Comparison of ENCODE assay signal across 8 cellular contexts in genomic region chr17:1561420-1562177, GRCh38. TPM values are rescaled to one million over a fixed set of nuclear protein-coding genes. Genes with fewer than 3 reads are reported as not detected.
DNase-seq lines count a peak whose midpoint lies in the region; ATAC-seq and TF ChIP-seq lines count a peak whose summit lies in the region.

No MANE protein-coding gene starts in this region.

- in situ Hi-C loops in mammary epithelial cell (cut with MboI; ENCODE audit: low sequenced_read_pairs in 2 of 2) = no loop called here

- peak overlapping the region; percentile 90 for H3K27ac Mint-ChIP-seq in T-helper 17 cell

- CTCF ChIA-PET in mammary epithelial cell (lab: Charles Lee; ENCODE audit: low non-redundant PET) = no interaction called here

- peak overlapping the region; percentile 21 for H3K27ac ChIP-seq in mammary epithelial cell (ENCODE audit: insufficient read depth, low read depth, low read length)

- dilution Hi-C loops in mammary epithelial cell (cut with HindIII; ENCODE audit: low sequenced_read_pairs) = no loop called here

- H3K9me3 ChIP-seq in ES-I3 (ENCODE audit: control insufficient read depth, insufficient read depth, low read length) (no peaks in the 10 kb centered on the region), T-helper 17 cell (ENCODE audit: control insufficient read depth, low read length, poor library complexity, severe bottlenecking) (no peaks in the 10 kb centered on the region), mammary epithelial cell (replicated peaks; ENCODE audit: insufficient read depth, low read length) (no peaks in the 10 kb centered on the region)

- no peaks in the 10 kb centered on the region for H3K27me3 Mint-ChIP-seq in T-helper 17 cell

- H3K4me2 ChIP-seq in mammary epithelial cell (ENCODE audit: insufficient read depth, low read depth, low read length) = peak overlapping the region; percentile 97

- peak in 1 of 2 donors; percentile 35 for TF ChIP-seq CTCF in mammary epithelial cell (conservative IDR thresholded peaks at IDR 0.05 in 1 of 2, IDR thresholded peaks at IDR 0.05 in 1 of 2; ENCODE audit: extremely low read depth in 1 of 2, insufficient read depth in 1 of 2, low read depth in 1 of 2, low read length in 2 of 2)

- peak; percentile 6 for ATAC-seq in HG02840 (IDR thresholded peaks at IDR 0.05; ENCODE audit: low FRiP score, unreplicated experiment)
- ATAC-seq in T-helper 17 cell = peak; percentile 39
- peak; percentile 38 for ATAC-seq in left colon

- H3K9ac ChIP-seq in ES-I3 (ENCODE audit: low read depth, low read length) = peak overlapping the region; percentile 75
- H3K9ac ChIP-seq in mammary epithelial cell (ENCODE audit: insufficient read depth, low read length) = peak overlapping the region; percentile 72

- peaks cover 32% of the 10 kb centered on the region for H3K4me1 Mint-ChIP-seq in T-helper 17 cell

- WGBS in mammary epithelial cell (ENCODE audit: low coverage, missing lambda C conversion rate) = 0% methylated on average over 12 of the region's 47 CpGs

- no peaks in the 10 kb centered on the region for H3K36me3 ChIP-seq in ES-I3 (ENCODE audit: insufficient read depth, low read length)
- no peaks in the 10 kb centered on the region for H3K36me3 ChIP-seq in mammary epithelial cell (ENCODE audit: insufficient read depth, low read length)

- intact Hi-C loops in mammary epithelial cell (cut with micrococcal nuclease) (no loop called here), left colon (cut with DNase I, micrococcal nuclease) (no loop called here)

- H3K79me2 ChIP-seq in mammary epithelial cell (ENCODE audit: insufficient read depth, low read length) = peaks cover 58% of the 10 kb centered on the region

- no peaks in the 10 kb centered on the region for H4K20me1 ChIP-seq in mammary epithelial cell (ENCODE audit: insufficient read depth, low read length)

- H3K4me3 Mint-ChIP-seq in T-helper 17 cell = peak overlapping the region; percentile 87

- H3K36me3 Mint-ChIP-seq in T-helper 17 cell (ENCODE audit: low read depth) = no peaks in the 10 kb centered on the region

- peak overlapping the region; percentile 82 for H2AFZ ChIP-seq in mammary epithelial cell (ENCODE audit: low read depth, low read length)

- no peaks in the 10 kb centered on the region for H3K27me3 ChIP-seq in mammary epithelial cell (ENCODE audit: insufficient read depth, low read length)

- BruUV-seq in mammary epithelial cell (replicated peaks; lab: Mats Ljungman, UMichigan) = no TSS peak

- H3K4me1 ChIP-seq in ES-I3 (ENCODE audit: insufficient read depth, low read length) (peaks cover 18% of the 10 kb centered on the region), mammary epithelial cell (ENCODE audit: insufficient read depth, low read length) (peaks cover 17% of the 10 kb centered on the region)

- peak overlapping the region; percentile 56 to 84 (median 75) for H3K4me3 ChIP-seq in mammary epithelial cell (replicated peaks in 1 of 3; ENCODE audit: insufficient read depth in 1 of 3, low read depth in 2 of 3, low read length in 3 of 3)

- DNase-seq in T-helper 17 cell (peak; percentile 20 to 40 (median 35)), mammary epithelial cell (peak; percentile 23), left colon (peak in 1 of 2 donors; percentile 49), NCI-H2196 treated with DMSO at 0.1 percent for 48 hours (lab: John Stamatoyannopoulos, UW; ENCODE audit: unreplicated experiment) (no peak), NK-92 (lab: John Stamatoyannopoulos, UW; ENCODE audit: unreplicated experiment) (no peak)
- DNase-seq in stimulated activated CD8-positive, alpha-beta memory T cell treated with anti-CD3 and anti-CD28 coated beads, Interleukin-4, amount 100 ng/mL, for 24 hours (ENCODE audit: low read depth) = peak; percentile 26

RNA-seq across cellular contexts. Expression of gene PITPNA, which starts 1.0 kb away (rescaled TPM):
- total RNA-seq in T-helper 17 cell (10 to 100 TPM; 41.6 to 48.0 TPM), mammary epithelial cell (10 to 100 TPM; 31.2 to 75.3 TPM), left colon (10 to 100 TPM; 75.5 to 94.3 TPM)
- polyA plus RNA-seq in mammary epithelial cell = 46.4 TPM
- 86.4 TPM for polyA minus RNA-seq in mammary epithelial cell

RNA-seq across cellular contexts. Expression of gene INPP5K, which starts 45.2 kb away (rescaled TPM):
- 100 to 1,000 TPM; 172 to 189 TPM for total RNA-seq in T-helper 17 cell
- total RNA-seq in mammary epithelial cell = 10 to 100 TPM; 18.9 to 30.5 TPM
- 15.9 TPM for polyA plus RNA-seq in mammary epithelial cell
- 18.5 TPM for polyA minus RNA-seq in mammary epithelial cell
- total RNA-seq in left colon = 10 to 100 TPM; 39.9 to 40.4 TPM

Comparison
In these comparisons a context has a peak if more than half of its experiments do, and no peak if none do; other contexts are left out.
1. DNase-seq: peak in T-helper 17 cell (3 of 3), mammary epithelial cell (single experiment) and stimulated activated CD8-positive, alpha-beta memory T cell treated with anti-CD3 and anti-CD28 coated beads, Interleukin-4, amount 100 ng/mL, for 24 hours (single experiment); none in NCI-H2196 treated with DMSO at 0.1 percent for 48 hours (single experiment) and NK-92 (single experiment).
2. RNA of gene INPP5K, which starts 45.2 kb away (total RNA-seq): 172 to 189 TPM in T-helper 17 cell; 39.9 to 40.4 TPM in left colon and 18.9 to 30.5 TPM in mammary epithelial cell; every median in the first group is over 4 times any median in the second.
3. Peak in every context shown above with its lines, with median percentiles within 50 percentile points of each other: ATAC-seq.